11 cellular contexts compared by ENCODE assay signal in the genomic region with DNA sequence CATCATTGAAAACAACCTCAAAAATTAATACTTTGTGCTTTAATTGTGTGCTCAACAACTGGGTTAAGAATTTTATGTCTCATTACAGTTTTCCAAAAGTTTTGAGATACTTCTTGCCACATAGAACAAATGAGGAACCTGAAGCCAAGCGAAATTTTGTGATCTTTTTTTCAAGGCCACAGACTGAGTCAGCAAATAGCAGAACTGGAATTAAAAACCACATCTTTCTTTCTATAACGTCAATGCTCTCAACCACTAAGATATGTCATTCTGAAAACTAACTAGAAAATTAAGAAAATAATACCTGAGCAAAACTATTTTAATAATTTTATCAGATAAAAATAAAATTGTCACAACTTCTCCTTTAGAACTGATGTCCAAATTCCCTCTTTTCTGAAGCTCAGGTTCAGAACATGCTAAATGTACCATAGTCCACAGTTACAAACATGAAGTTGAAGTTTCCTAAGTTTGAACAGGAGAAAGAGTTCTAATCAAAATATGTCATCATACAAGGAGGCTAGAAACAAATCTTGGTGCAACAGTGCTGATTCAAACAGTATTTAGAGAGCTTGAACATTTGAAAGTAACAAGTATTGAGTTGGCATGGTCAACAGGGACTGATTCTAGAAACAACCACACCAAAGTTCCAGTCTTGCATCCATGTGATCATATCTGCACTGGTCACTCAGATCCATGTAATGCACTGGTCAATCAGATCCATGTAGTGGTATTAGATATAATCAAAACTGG. TPM values are rescaled to one million over a fixed set of nuclear protein-coding genes. Genes with fewer than 3 reads are reported as not detected.
DNase-seq lines count a peak whose midpoint lies in the region; ATAC-seq and TF ChIP-seq lines count a peak whose summit lies in the region.
"Had no signal": no experiment of that assay in that cellular context is flagged by ENCODE, and none has a peak within 500 bp of the region (broad histone marks: within the 10 kb centered on the region; RNA-seq: fewer than 3 reads in every experiment).

No MANE protein-coding gene starts in this region.

- DNase-seq in NOMO-1 treated with DMSO at 0.1 percent for 48 hours (lab: John Stamatoyannopoulos, UW; ENCODE audit: unreplicated experiment) (peak; percentile 61), sciatic nerve (ENCODE audit: low spot score) (no peak), Peyer's patch (no peak), endodermal cell (no peak), tibial artery (no peak)
- DNase-seq: activated naive CD4-positive, alpha-beta T cell treated with anti-CD3 and anti-CD28 coated beads, Interleukin-2, amount 10 ng/mL, durations not matched to agents 7 days and 5 days; DND-41; islet precursor cell; pancreas had no signal

- 83 to 100% methylated on average over 1 to 2 of the region's 2 CpGs for WGBS in endodermal cell (ENCODE audit: insufficient coverage in 1 of 2, insufficient read length in 1 of 2), 2 experiments

- no peaks in the 10 kb centered on the region for H3K4me1 Mint-ChIP-seq in endodermal cell
- H3K4me1 Mint-ChIP-seq: activated naive CD4-positive, alpha-beta T cell treated with anti-CD3 and anti-CD28 coated beads, Interleukin-2, amount 10 ng/mL, durations not matched to agents 7 days and 5 days had no signal

- TF ChIP-seq CTCF in Peyer's patch (IDR thresholded peaks at IDR 0.05), result no peak
- TF ChIP-seq CTCF in endodermal cell (conservative IDR thresholded peaks at IDR 0.05), result no peak
- no peak for TF ChIP-seq CTCF in tibial artery (IDR thresholded peaks at IDR 0.05)

- H3K4me1 ChIP-seq in Peyer's patch, result no peaks in the 10 kb centered on the region
- no peaks in the 10 kb centered on the region for H3K4me1 ChIP-seq in endodermal cell (ENCODE audit: control insufficient read depth, insufficient read depth, low read length)
- peaks cover 0 to 19% (median 3%) of the 10 kb centered on the region in 4 donors for H3K4me1 ChIP-seq in tibial artery
- H3K4me1 ChIP-seq: pancreas had no signal

- no peak overlapping the region for H3K27ac ChIP-seq in Peyer's patch
- no peak overlapping the region for H3K27ac ChIP-seq in endodermal cell (ENCODE audit: low read depth, low read length)
- H3K27ac ChIP-seq in tibial artery, result no peak overlapping the region
- H3K27ac ChIP-seq: pancreas had no signal

- H3K9me3 Mint-ChIP-seq in endodermal cell, result no peaks in the 10 kb centered on the region
- H3K9me3 Mint-ChIP-seq: activated naive CD4-positive, alpha-beta T cell treated with anti-CD3 and anti-CD28 coated beads, Interleukin-2, amount 10 ng/mL, durations not matched to agents 7 days and 5 days had no signal

- no peaks in the 10 kb centered on the region for H3K27me3 ChIP-seq in Peyer's patch
- no peaks in the 10 kb centered on the region for H3K27me3 ChIP-seq in endodermal cell (ENCODE audit: control insufficient read depth, insufficient read depth, low read length, poor library complexity, severe bottlenecking)
- no peaks in the 10 kb centered on the region for H3K27me3 ChIP-seq in tibial artery
- H3K27me3 ChIP-seq: pancreas had no signal

- H3K27me3 Mint-ChIP-seq in endodermal cell (ENCODE audit: insufficient read depth), result no peaks in the 10 kb centered on the region
- H3K27me3 Mint-ChIP-seq: activated naive CD4-positive, alpha-beta T cell treated with anti-CD3 and anti-CD28 coated beads, Interleukin-2, amount 10 ng/mL, durations not matched to agents 7 days and 5 days had no signal

- no peak overlapping the region for H3K27ac Mint-ChIP-seq in endodermal cell
- H3K27ac Mint-ChIP-seq: activated naive CD4-positive, alpha-beta T cell treated with anti-CD3 and anti-CD28 coated beads, Interleukin-2, amount 10 ng/mL, durations not matched to agents 7 days and 5 days had no signal

- H3K4me3 ChIP-seq in Peyer's patch (no peak overlapping the region), endodermal cell (ENCODE audit: low read length) (no peak overlapping the region), tibial artery (no peak overlapping the region)
- H3K4me3 ChIP-seq: pancreas had no signal

- ATAC-seq in GM19043 (IDR thresholded peaks at IDR 0.05; ENCODE audit: low read depth, unreplicated experiment) (peak; percentile 84), HG02970 (IDR thresholded peaks at IDR 0.05; ENCODE audit: low FRiP score, unreplicated experiment) (peak; percentile 57), sciatic nerve (peak; percentile 41)

- no peak overlapping the region for H3K9ac ChIP-seq in endodermal cell (ENCODE audit: extremely low read depth, low read length, poor library complexity, severe bottlenecking)

- no peak overlapping the region for H3K4me3 Mint-ChIP-seq in endodermal cell
- H3K4me3 Mint-ChIP-seq: activated naive CD4-positive, alpha-beta T cell treated with anti-CD3 and anti-CD28 coated beads, Interleukin-2, amount 10 ng/mL, durations not matched to agents 7 days and 5 days had no signal

- H3K9me3 ChIP-seq in Peyer's patch, result no peaks in the 10 kb centered on the region
- no peaks in the 10 kb centered on the region for H3K9me3 ChIP-seq in endodermal cell (ENCODE audit: control insufficient read depth, low read length)
- H3K9me3 ChIP-seq in tibial artery, result no peaks in the 10 kb centered on the region
- H3K9me3 ChIP-seq: pancreas had no signal

- TF ChIP-seq POLR2A in Peyer's patch (IDR thresholded peaks at IDR 0.05), result no peak

- peaks cover 3% of the 10 kb centered on the region for H3K36me3 Mint-ChIP-seq in endodermal cell (ENCODE audit: low read depth)
- H3K36me3 Mint-ChIP-seq: activated naive CD4-positive, alpha-beta T cell treated with anti-CD3 and anti-CD28 coated beads, Interleukin-2, amount 10 ng/mL, durations not matched to agents 7 days and 5 days had no signal

- H3K36me3 ChIP-seq in Peyer's patch (no peaks in the 10 kb centered on the region), endodermal cell (ENCODE audit: control insufficient read depth, insufficient read depth, low read length) (no peaks in the 10 kb centered on the region), tibial artery (peaks cover 0 to 24% (median 5%) of the 10 kb centered on the region in 3 donors)
- H3K36me3 ChIP-seq: pancreas had no signal

- intact Hi-C loops in sciatic nerve (cut with DNase I), result no loop called here
- intact Hi-C loops in tibial artery (cut with DNase I; ENCODE audit: low total_unique reads), result no loop called here

RNA-seq across cellular contexts. Expression of gene CALCRL, which starts 27.6 kb away (rescaled TPM):
- total RNA-seq in sciatic nerve (29.3 TPM), Peyer's patch (10 to 100 TPM in 2 of 4 donors, 1 to 10 TPM in 2; 5.3 to 23.9 (median 9.3) TPM), endodermal cell (under 1 TPM; 0.22 to 0.79 TPM)
- 5.7 TPM for polyA plus RNA-seq in endodermal cell (2013, experiment 1 of 2)
- 6.7 TPM for polyA plus RNA-seq in endodermal cell (2013, experiment 2 of 2)
